ENCODE assay signal across 14 cellular contexts in genomic region chr12:6638305-6638704, GRCh38. TPM values are rescaled to one million over a fixed set of nuclear protein-coding genes. Genes with fewer than 3 reads are reported as not detected.
DNase-seq lines count a peak whose midpoint lies in the region; ATAC-seq and TF ChIP-seq lines count a peak whose summit lies in the region.
"Had no signal": no experiment of that assay in that cellular context is flagged by ENCODE, and none has a peak within 500 bp of the region (broad histone marks: within the 10 kb centered on the region; RNA-seq: fewer than 3 reads in every experiment).

No MANE protein-coding gene starts in this region.

- H3K36me3 Mint-ChIP-seq in CD14-positive monocyte (peaks cover 0 to 2% of the 10 kb centered on the region in 2 donors), WTC11 (no peaks in the 10 kb centered on the region), neural crest cell (ENCODE audit: low read depth) (no peaks in the 10 kb centered on the region)

- peaks cover 59% of the 10 kb centered on the region for H3K4me1 Mint-ChIP-seq in CD14-positive monocyte
- peaks cover 13% of the 10 kb centered on the region for H3K4me1 Mint-ChIP-seq in WTC11
- no peaks in the 10 kb centered on the region for H3K4me1 Mint-ChIP-seq in neural crest cell

- H3K27ac Mint-ChIP-seq in CD14-positive monocyte (peak overlapping the region in 5 of 7 donors; percentile 63 to 84 (median 74)), WTC11 (0 out of 2 replicates have a peak overlapping the region, but pooled peaks have one; percentile 3), neural crest cell (ENCODE audit: unreplicated experiment) (peak overlapping the region; percentile 50)

- in situ Hi-C loops in KBM-7 (cut with MboI; ENCODE audit: low pct_unique_long_range_greater_than_20kb, low sequenced_read_pairs) = no loop called here

- peak overlapping the region in 1 of 2 donors; percentile 53 for H3K4me3 Mint-ChIP-seq in CD14-positive monocyte
- H3K4me3 Mint-ChIP-seq in WTC11 = no peak overlapping the region
- no peak overlapping the region for H3K4me3 Mint-ChIP-seq in neural crest cell

- no peak for ATAC-seq in WTC11
- no peak for ATAC-seq in GM21529 (IDR thresholded peaks at IDR 0.05; ENCODE audit: unreplicated experiment)
- no peak for ATAC-seq in HG02884 (IDR thresholded peaks at IDR 0.05; ENCODE audit: unreplicated experiment)
- no peak for ATAC-seq in GM18502 (IDR thresholded peaks at IDR 0.05; ENCODE audit: poor library complexity, unreplicated experiment)

- H3K9me3 Mint-ChIP-seq in CD14-positive monocyte (peaks cover 0 to 2% (median 0%) of the 10 kb centered on the region in 7 donors), WTC11 (no peaks in the 10 kb centered on the region), neural crest cell (no peaks in the 10 kb centered on the region)

- intact Hi-C loops in CD14-positive monocyte (cut with micrococcal nuclease) = no loop called here

- TF ChIP-seq CTCF in CD14-positive monocyte (IDR thresholded peaks at IDR 0.05) (no peak), WTC11 (IDR thresholded peaks at IDR 0.05) (no peak), neural crest cell (conservative IDR thresholded peaks at IDR 0.05) (no peak)

- POLR2A ChIA-PET in WTC11 (lab: Charles Lee) = no interaction called here

- DNase-seq in CD14-positive monocyte (ENCODE audit: low spot score) (peak; percentile 66), KBM-7 (peak; percentile 68), WTC11 (ENCODE audit: low spot score) (no peak), neural crest cell (ENCODE audit: low read depth, low spot score) (no peak), NCI-H187 treated with DMSO at 0.1 percent for 48 hours (lab: John Stamatoyannopoulos, UW) (no peak)
- DNase-seq: DND-41; effector CD4-positive, alpha-beta T cell; midbrain; NCI-H146; NCI-H510A treated with DMSO at 0.1 percent for 48 hours had no signal

- CTCF ChIA-PET in WTC11 (lab: Charles Lee) = interaction anchor here (3.4 kb wide), 1 partner anchor 18 kb away, joined by 15 read pairs; no protein-coding TSS in a partner anchor

- H3K27me3 Mint-ChIP-seq in CD14-positive monocyte (ENCODE audit: low read depth in 3 of 3) (peaks cover 2 to 3% (median 2%) of the 10 kb centered on the region in 3 donors), WTC11 (ENCODE audit: low read depth) (peaks cover 24% of the 10 kb centered on the region), neural crest cell (ENCODE audit: low read depth) (peaks cover 19% of the 10 kb centered on the region)

TF ChIP-seq in WTC11, 78 proteins besides CTCF, POLR2A, EP300 and RAD21 (continues in another document):
- no peak for TF ChIP-seq ETV6 (CRISPR knock-in tag; IDR thresholded peaks at IDR 0.05)
- TF ChIP-seq FOXP4 (CRISPR knock-in tag; IDR thresholded peaks at IDR 0.05) = no peak
- no peak for TF ChIP-seq ZNF425 (CRISPR knock-in tag; conservative IDR thresholded peaks at IDR 0.05)
- no peak for TF ChIP-seq PRRX2 (CRISPR knock-in tag; IDR thresholded peaks at IDR 0.05)
- TF ChIP-seq PREB (CRISPR knock-in tag; IDR thresholded peaks at IDR 0.05; ENCODE audit: borderline replicate concordance) = no peak
- TF ChIP-seq PRDM15 (CRISPR knock-in tag; IDR thresholded peaks at IDR 0.05) = no peak
- no peak for TF ChIP-seq ATF6 (CRISPR knock-in tag; IDR thresholded peaks at IDR 0.05)

RNA-seq across cellular contexts. Expression of gene LPAR5, which starts 2.5 kb away (rescaled TPM):
- polyA plus RNA-seq in CD14-positive monocyte = under 1 TPM; 0.14 to 0.18 TPM
- total RNA-seq in WTC11 (2021) (0.20 to 0.57 TPM (median 0.48 TPM) in 3 replicates), neural crest cell (not detected in 2 replicates)
- total RNA-seq: fibroblast of villous mesenchyme had no signal

RNA-seq across cellular contexts. Expression of gene ACRBP, which starts 8.9 kb away (rescaled TPM):
- 10 to 100 TPM; 10.2 to 10.3 TPM for polyA plus RNA-seq in CD14-positive monocyte
- 2.1 to 4.2 TPM (median 3.2 TPM) in 3 replicates for total RNA-seq in WTC11 (2021)
- total RNA-seq in neural crest cell = 1.9 and 2.4 TPM in 2 replicates
- total RNA-seq: fibroblast of villous mesenchyme had no signal

RNA-seq across cellular contexts. Expression of gene ING4, which starts 24.6 kb away (rescaled TPM):
- 10 to 100 TPM; 62.2 to 64.0 TPM for polyA plus RNA-seq in CD14-positive monocyte
- 23.0 to 27.4 TPM (median 26.7 TPM) in 3 replicates for total RNA-seq in WTC11 (2021)
- 37.9 TPM in 2 replicates for total RNA-seq in neural crest cell

RNA-seq across cellular contexts. Expression of gene CHD4, which starts 31.1 kb away (rescaled TPM):
- polyA plus RNA-seq in CD14-positive monocyte = 10 to 100 TPM in 1 of 2 donors, 1 to 10 TPM in 1; 9.9 to 16.2 TPM
- total RNA-seq in WTC11 (2021) (333 to 354 TPM (median 334 TPM) in 3 replicates), neural crest cell (476 and 492 TPM in 2 replicates)

RNA-seq across cellular contexts. Expression of gene ZNF384, which starts 50.9 kb away (rescaled TPM):
- polyA plus RNA-seq in CD14-positive monocyte = 10 to 100 TPM in 1 of 2 donors, 1 to 10 TPM in 1; 9.6 to 10.9 TPM
- total RNA-seq in WTC11 (2021) (63.8 to 64.7 TPM (median 64.4 TPM) in 3 replicates), neural crest cell (93.2 and 94.3 TPM in 2 replicates)

Comparison
In these comparisons a context has a peak if more than half of its experiments do, and no peak if none do; other contexts are left out.
1. DNase-seq: peak in CD14-positive monocyte (single experiment) and KBM-7 (single experiment); none in WTC11 (single experiment), neural crest cell (single experiment) and NCI-H187 treated with DMSO at 0.1 percent for 48 hours (single experiment).
2. H3K27ac Mint-ChIP-seq: peak in every context shown above with its lines; median percentile 74 in CD14-positive monocyte; 50 in neural crest cell; 3 in WTC11.